7 cellular contexts compared by ENCODE assay signal in the genomic region with DNA sequence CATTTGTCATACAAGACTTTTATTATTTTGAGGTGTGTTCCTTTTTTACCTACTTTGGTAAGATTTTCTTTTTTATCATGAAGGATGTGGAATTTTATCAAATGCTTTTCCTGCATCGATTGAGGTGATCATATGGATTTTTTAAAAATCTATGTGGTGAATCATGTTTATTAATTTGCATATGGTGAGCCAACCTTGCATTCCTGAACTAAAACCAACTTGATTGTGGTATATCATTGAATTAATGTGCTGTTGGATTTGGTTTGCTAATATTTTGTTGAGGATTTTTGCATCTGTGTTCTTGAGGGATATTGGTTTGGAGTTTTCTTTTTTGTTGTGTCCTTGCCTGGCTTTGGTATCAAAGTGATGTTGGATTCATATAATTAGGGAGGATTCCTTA.
"Had no signal": no experiment of that assay in that cellular context is flagged by ENCODE, and none has a peak within 500 bp of the region (broad histone marks: within the 10 kb centered on the region; RNA-seq: fewer than 3 reads in every experiment).

No MANE protein-coding gene starts in this region.

- H3K4me3 Mint-ChIP-seq: GM23338, H9 had no signal

- DNase-seq: H9, HCEC 1CT, IMR-90 had no signal

- H3K4me3 ChIP-seq: GM23338 had no signal

- H3K4me1 Mint-ChIP-seq: GM23338, H9 had no signal

- H3K27ac Mint-ChIP-seq: GM23338, H9 had no signal

- H3K4me2 ChIP-seq: GM23338 had no signal

- FAIRE-seq: H1, H54, HTR-8/SVneo had no signal

- ATAC-seq: GM23338 had no signal

- H2AFZ ChIP-seq: GM23338 had no signal
